In genomic region chr12:53236443-53237111, GRCh38 we compare ENCODE assay signal across 11 cellular contexts. TPM values are rescaled to one million over a fixed set of nuclear protein-coding genes. Genes with fewer than 3 reads are reported as not detected.
DNase-seq lines count a peak whose midpoint lies in the region; TF ChIP-seq lines count a peak whose summit lies in the region.
"Had no signal": no experiment of that assay in that cellular context is flagged by ENCODE, and none has a peak within 500 bp of the region (broad histone marks: within the 10 kb centered on the region; RNA-seq: fewer than 3 reads in every experiment).

No MANE protein-coding gene starts in this region.

- no peak overlapping the region for H3K4me2 ChIP-seq in H9 (ENCODE audit: insufficient read depth, insufficient read length, low read length)

- no peak overlapping the region for H4K8ac ChIP-seq in H9 (replicated peaks; ENCODE audit: insufficient read length, low read depth, low read length)

- H2BK20ac ChIP-seq in H9 (ENCODE audit: low read depth, low read length, poor library complexity, severe bottlenecking): no peak overlapping the region

- no peaks in the 10 kb centered on the region for H4K20me1 ChIP-seq in H9 (ENCODE audit: control insufficient read depth, insufficient read depth, insufficient read length)

- no peak overlapping the region for H2AK5ac ChIP-seq in H9 (ENCODE audit: insufficient read length, low read length)

- no peak overlapping the region for H2BK5ac ChIP-seq in H9 (ENCODE audit: insufficient read length, low read length)

- no peak overlapping the region for H4K5ac ChIP-seq in H9 (ENCODE audit: insufficient read length, low read depth, low read length)

- H3K18ac ChIP-seq in H9 (ENCODE audit: insufficient read length, low read depth, low read length): no peak overlapping the region

- no peak overlapping the region for H3K9ac ChIP-seq in H9 (ENCODE audit: extremely low read depth, insufficient read length, low read length)

- no peak overlapping the region for H3K23ac ChIP-seq in H9 (ENCODE audit: insufficient read length, low read depth, low read length)

- peaks cover 19% of the 10 kb centered on the region; the same call in 1 of the 2 replicates for H3K4me1 ChIP-seq in H9 (ENCODE audit: insufficient read depth, low read length)

- H3K23me2 ChIP-seq in H9 (ENCODE audit: insufficient read length, low read depth, low read length, poor library complexity, severe bottlenecking): peaks cover 7% of the 10 kb centered on the region

- DNase-seq in H9 (peak; percentile 21), T-helper 9 cell (peak; percentile 62), activated gamma-delta T cell treated with Interleukin-2 at 50 U/mL for 16 hours (peak; percentile 59), neural crest cell (ENCODE audit: low read depth, low spot score) (no peak), glutamatergic neuron (no peak), HCEC 1CT (no peak), germinal center (ENCODE audit: low spot score) (no peak), NCI-H1092 (lab: John Stamatoyannopoulos, UW) (no peak)
- DNase-seq: amygdala, COR-L47, dorsolateral prefrontal cortex had no signal

- peak overlapping the region in 1 of 2 experiments; percentile 10; a peak in 1 of 5 replicates for H3K4me3 Mint-ChIP-seq in H9
- H3K4me3 Mint-ChIP-seq in neural crest cell: no peak overlapping the region
- H3K4me3 Mint-ChIP-seq in glutamatergic neuron (ENCODE audit: unreplicated experiment): no peak overlapping the region

- no peak overlapping the region for H3K4ac ChIP-seq in H9 (ENCODE audit: low read depth, low read length)

- H3K79me2 ChIP-seq in H9 (ENCODE audit: insufficient read depth, low read length): no peaks in the 10 kb centered on the region; the same call in 1 of the 2 replicates

- H2AFZ ChIP-seq in H9 (ENCODE audit: low read length): no peak overlapping the region

- H4K91ac ChIP-seq in H9 (ENCODE audit: insufficient read length, low read depth, low read length): no peak overlapping the region

- no CpG with 5 or more reads among the region's 1 CpG for WGBS in H9 (ENCODE audit: extremely low coverage, insufficient read length, low lambda C conversion rate)

- peaks cover 62 to 64% of the 10 kb centered on the region in 2 experiments for H3K4me1 Mint-ChIP-seq in H9
- H3K4me1 Mint-ChIP-seq in neural crest cell: peaks cover 26% of the 10 kb centered on the region
- peaks cover 20% of the 10 kb centered on the region for H3K4me1 Mint-ChIP-seq in glutamatergic neuron (ENCODE audit: low read depth, unreplicated experiment)

- H2BK15ac ChIP-seq in H9 (ENCODE audit: low read depth, low read length): no peak overlapping the region

- H3K56ac ChIP-seq in H9 (ENCODE audit: insufficient read length, low read depth, low read length): no peak overlapping the region

- no peaks in the 10 kb centered on the region for H3K9me3 ChIP-seq in H9 (ENCODE audit: control insufficient read depth, low read depth, low read length)

- H3K27me3 ChIP-seq in H9 (ENCODE audit: insufficient read depth, low read length): peaks cover 3% of the 10 kb centered on the region; the same call in 1 of the 2 replicates
- H3K27me3 ChIP-seq: dorsolateral prefrontal cortex had no signal

- H3K79me1 ChIP-seq in H9 (ENCODE audit: insufficient read depth, low read depth, low read length, poor library complexity, severe bottlenecking): no peaks in the 10 kb centered on the region

- no peak overlapping the region for H3T11ph ChIP-seq in H9 (ENCODE audit: low read length)

- H2BK12ac ChIP-seq in H9 (ENCODE audit: insufficient read length, low read depth, low read length): no peak overlapping the region

- H3K27ac Mint-ChIP-seq in H9: peak overlapping the region; percentile 77 to 91 (median 80); a peak in 6 of 7 replicates
- H3K27ac Mint-ChIP-seq in neural crest cell (ENCODE audit: unreplicated experiment): peak overlapping the region; percentile 69
- no peak overlapping the region for H3K27ac Mint-ChIP-seq in glutamatergic neuron (ENCODE audit: unreplicated experiment)

- no peak for TF ChIP-seq CTCF in H9 (conservative IDR thresholded peaks at IDR 0.05)
- no peak for TF ChIP-seq CTCF in neural crest cell (conservative IDR thresholded peaks at IDR 0.05)
- TF ChIP-seq CTCF in glutamatergic neuron (IDR thresholded peaks at IDR 0.05; ENCODE audit: partially characterized antibody, unreplicated experiment): no peak

- H3K27me3 Mint-ChIP-seq in H9 (ENCODE audit: low read depth): peaks cover 5% of the 10 kb centered on the region; the same call in 1 of the 2 replicates
- H3K27me3 Mint-ChIP-seq in neural crest cell (ENCODE audit: low read depth): peaks cover 31% of the 10 kb centered on the region
- H3K27me3 Mint-ChIP-seq in glutamatergic neuron (ENCODE audit: unreplicated experiment): peaks cover 7% of the 10 kb centered on the region

- H3K36me3 Mint-ChIP-seq in H9 (ENCODE audit: insufficient read depth in 1 of 3, low read depth in 3 of 3) (no peaks in the 10 kb centered on the region), neural crest cell (ENCODE audit: low read depth) (no peaks in the 10 kb centered on the region), glutamatergic neuron (ENCODE audit: unreplicated experiment) (no peaks in the 10 kb centered on the region)

- no peak overlapping the region for H2BK120ac ChIP-seq in H9 (ENCODE audit: low read depth, low read length, poor library complexity, severe bottlenecking)

- no peak overlapping the region for H3K14ac ChIP-seq in H9 (ENCODE audit: insufficient read depth, low read length)

- no peak overlapping the region for H3K27ac ChIP-seq in H9 (ENCODE audit: insufficient read length, low read depth, low read length)
- H3K27ac ChIP-seq: dorsolateral prefrontal cortex had no signal

- no peaks in the 10 kb centered on the region; a peak in 1 of 5 replicates for H3K9me3 Mint-ChIP-seq in H9
- no peaks in the 10 kb centered on the region for H3K9me3 Mint-ChIP-seq in neural crest cell
- no peaks in the 10 kb centered on the region for H3K9me3 Mint-ChIP-seq in glutamatergic neuron (ENCODE audit: unreplicated experiment)

RNA-seq across cellular contexts. Expression of gene RARG, which starts 4.6 kb away (rescaled TPM):
- total RNA-seq in H9 (2021): 42.6 and 43.7 TPM in 2 replicates
- total RNA-seq in neural crest cell: 5.4 and 5.9 TPM in 2 replicates
- total RNA-seq in glutamatergic neuron (ENCODE audit: unreplicated experiment): 0.27 TPM

RNA-seq across cellular contexts. Expression of gene ITGB7, which starts 29.5 kb away (rescaled TPM):
- total RNA-seq in H9 (2021) (0.26 and 0.39 TPM in 2 replicates), neural crest cell (not detected in 2 replicates), glutamatergic neuron (ENCODE audit: unreplicated experiment) (not detected)

RNA-seq across cellular contexts. Expression of gene ESPL1, which starts 31.5 kb away (rescaled TPM):
- 43.2 and 43.3 TPM in 2 replicates for total RNA-seq in H9 (2021)
- total RNA-seq in neural crest cell: 56.3 and 65.8 TPM in 2 replicates
- total RNA-seq in glutamatergic neuron (ENCODE audit: unreplicated experiment): 5.1 TPM

RNA-seq across cellular contexts. Expression of gene CSAD, which starts 55.9 kb away (rescaled TPM):
- 7.4 and 7.7 TPM in 2 replicates for total RNA-seq in H9 (2021)
- total RNA-seq in neural crest cell: 22.1 and 26.5 TPM in 2 replicates
- 34.5 TPM for total RNA-seq in glutamatergic neuron (ENCODE audit: unreplicated experiment)

RNA-seq across cellular contexts. Expression of gene ZNF740, which starts 56.1 kb away (rescaled TPM):
- 41.2 and 47.2 TPM in 2 replicates for total RNA-seq in H9 (2021)
- 52.7 and 59.6 TPM in 2 replicates for total RNA-seq in neural crest cell
- total RNA-seq in glutamatergic neuron (ENCODE audit: unreplicated experiment): 38.2 TPM

Comparison
In these comparisons a context has a peak if more than half of its experiments do, and no peak if none do; other contexts are left out.
1. DNase-seq: peak in H9 (single experiment), T-helper 9 cell (single experiment) and activated gamma-delta T cell treated with Interleukin-2 at 50 U/mL for 16 hours (single experiment); none in neural crest cell (single experiment), glutamatergic neuron (single experiment), HCEC 1CT (single experiment), germinal center (single experiment) and NCI-H1092 (single experiment).